Comparison of ENCODE assay signal across 8 cellular contexts in genomic region chr3:146160964-146161724, GRCh38. TPM values are rescaled to one million over a fixed set of nuclear protein-coding genes. Genes with fewer than 3 reads are reported as not detected.
DNase-seq lines count a peak whose midpoint lies in the region; FAIRE-seq and TF ChIP-seq lines count a peak whose summit lies in the region.

Gene PLOD2 (minus strand): TSS chr3:146161184. CDS start chr3:146160989, 195 bp downstream.

- FAIRE-seq in endothelial cell of umbilical vein (lab: Jason Lieb, UNC): peak; percentile 26

- H3K9me3 ChIP-seq in GM23248 (ENCODE audit: low read depth) (no peaks in the 10 kb centered on the region), MG63 (no peaks in the 10 kb centered on the region), endothelial cell of umbilical vein (replicated peaks; ENCODE audit: control insufficient read depth, insufficient read depth, low read length) (no peaks in the 10 kb centered on the region), subcutaneous abdominal adipose tissue (ENCODE audit: control insufficient read depth in 5 of 5, low read length in 5 of 5) (no peaks in the 10 kb centered on the region)

- H3K27ac ChIP-seq in GM23248 (peak within 1 kb of the TSS; percentile 91), VCaP (peak within 1 kb of the TSS; percentile 72), endothelial cell of umbilical vein (ENCODE audit: insufficient read depth, low read depth, low read length) (peak within 1 kb of the TSS; percentile 90), subcutaneous abdominal adipose tissue (ENCODE audit: low read depth, low read length) (peak within 1 kb of the TSS; percentile 99)

- CTCF ChIA-PET in endothelial cell of umbilical vein (lab: Charles Lee): interaction anchor here (0.9 to 8.3 kb wide), 17 partner anchors 15 to 417 kb away, joined by 3 to 115 read pairs (median 4); no protein-coding TSS in a partner anchor

- peak within 1 kb of the TSS; percentile 69 for H2AFZ ChIP-seq in GM23248
- H2AFZ ChIP-seq in endothelial cell of umbilical vein (ENCODE audit: low read depth, low read length): no peak within 1 kb of the TSS

- H3K9me2 ChIP-seq in GM23248 (ENCODE audit: insufficient read depth): no peaks in the 10 kb centered on the region

- H3F3A ChIP-seq in GM23248 (ENCODE audit: insufficient read depth): peaks cover 71% of the 10 kb centered on the region

- peak within 1 kb of the TSS; percentile 90 for H3K9ac ChIP-seq in GM23248
- peak within 1 kb of the TSS; percentile 93 for H3K9ac ChIP-seq in endothelial cell of umbilical vein (replicated peaks; ENCODE audit: extremely low read depth, insufficient read depth, low read length)
- H3K9ac ChIP-seq in subcutaneous abdominal adipose tissue (ENCODE audit: low read length in 5 of 5): peak within 1 kb of the TSS; percentile 84 to 94 (median 91)

- H4K20me1 ChIP-seq in GM23248 (ENCODE audit: insufficient read depth) (peaks cover 8% of the 10 kb centered on the region), endothelial cell of umbilical vein (replicated peaks; ENCODE audit: control insufficient read depth, extremely low read depth, insufficient read depth, low read length) (peaks cover 2% of the 10 kb centered on the region)

- intact Hi-C loops in endothelial cell of umbilical vein (cut with micrococcal nuclease): loop anchor here (1.0 to 2.0 kb wide), 10 partner anchors 16 to 345 kb away; partner anchors contain the start of gene PLSCR4

- dilution Hi-C loops in endothelial cell of umbilical vein (cut with MboI; ENCODE audit: extremely low pct_ligation_motif_present, low sequenced_read_pairs): no loop called here

- no peaks in the 10 kb centered on the region for H3K27me3 ChIP-seq in GM23248 (replicated peaks; ENCODE audit: insufficient read depth)
- H3K27me3 ChIP-seq in MG63: no peaks in the 10 kb centered on the region
- H3K27me3 ChIP-seq in endothelial cell of umbilical vein (ENCODE audit: control insufficient read depth in 2 of 2, insufficient read depth in 2 of 2, low read length in 2 of 2): no peaks in the 10 kb centered on the region
- H3K27me3 ChIP-seq in subcutaneous abdominal adipose tissue (ENCODE audit: control insufficient read depth in 5 of 5, insufficient read depth in 4 of 5, low read length in 5 of 5): no peaks in the 10 kb centered on the region

- no peaks in the 10 kb centered on the region for H3K9me1 ChIP-seq in endothelial cell of umbilical vein (replicated peaks; ENCODE audit: control insufficient read depth, extremely low read depth, insufficient read depth, low read length)

- H3K79me2 ChIP-seq in GM23248 (ENCODE audit: insufficient read depth): peaks cover 60% of the 10 kb centered on the region
- H3K79me2 ChIP-seq in endothelial cell of umbilical vein (ENCODE audit: control insufficient read depth, insufficient read depth, low read length): peaks cover 73% of the 10 kb centered on the region

- H3K4me2 ChIP-seq in GM23248 (ENCODE audit: unreplicated experiment): peak within 1 kb of the TSS; percentile 98
- H3K4me2 ChIP-seq in endothelial cell of umbilical vein (ENCODE audit: insufficient read depth, low read length): peak within 1 kb of the TSS; percentile 93

- DNase-seq in GM23248 (peak; percentile 93), MG63 (peak; percentile 96), endothelial cell of umbilical vein (ENCODE audit: low read depth, low spot score) (peak; percentile 90), medulla oblongata (ENCODE audit: extremely low spot score) (peak; percentile 60), MV-4-11 (lab: John Stamatoyannopoulos, UW) (no peak)

- H3K4me3 ChIP-seq in GM08714 (ENCODE audit: low read length) (peak within 1 kb of the TSS; percentile 44), GM23248 (peak within 1 kb of the TSS; percentile 95), MG63 (peak within 1 kb of the TSS; percentile 87), endothelial cell of umbilical vein (replicated peaks in 1 of 3; ENCODE audit: insufficient read depth in 1 of 3, low read depth in 1 of 3, low read length in 3 of 3) (peak within 1 kb of the TSS; percentile 55 to 94 (median 80)), subcutaneous abdominal adipose tissue (ENCODE audit: low read depth in 1 of 5, low read length in 5 of 5) (peak within 1 kb of the TSS; percentile 79 to 98 (median 83))

- peak; percentile 98 for TF ChIP-seq POLR2A in endothelial cell of umbilical vein (IDR thresholded peaks at IDR 0.05; ENCODE audit: low read depth, low read length)

- in situ Hi-C loops in GM23248 (cut with MboI): loop anchor here (25.0 kb wide), 1 partner anchor 374 kb away; no protein-coding TSS in a partner anchor

- TF ChIP-seq CTCF in VCaP (conservative IDR thresholded peaks at IDR 0.05): no peak
- TF ChIP-seq CTCF in endothelial cell of umbilical vein (IDR thresholded peaks at IDR 0.05; ENCODE audit: extremely low read depth in 1 of 2, insufficient read depth in 1 of 2, low read depth in 1 of 2, low read length in 2 of 2): no peak

- no TSS peak for BruUV-seq in endothelial cell of umbilical vein (replicated peaks; lab: Mats Ljungman, UMichigan)

- POLR2A ChIA-PET in endothelial cell of umbilical vein (lab: Charles Lee): interaction anchor here (0.8 to 3.3 kb wide), 13 partner anchors 10 to 166 kb away, joined by 3 to 42 read pairs (median 4); no protein-coding TSS in a partner anchor

- peaks cover 66% of the 10 kb centered on the region for H3K4me1 ChIP-seq in GM23248 (ENCODE audit: insufficient read depth)
- peaks cover 72% of the 10 kb centered on the region for H3K4me1 ChIP-seq in endothelial cell of umbilical vein (ENCODE audit: control insufficient read depth, extremely low read depth, insufficient read depth, low read length)
- peaks cover 4 to 67% (median 58%) of the 10 kb centered on the region in 5 donors for H3K4me1 ChIP-seq in subcutaneous abdominal adipose tissue (ENCODE audit: control insufficient read depth in 5 of 5, insufficient read depth in 5 of 5, low read length in 5 of 5)

- H3K36me3 ChIP-seq in GM23248 (ENCODE audit: low read depth): no peaks in the 10 kb centered on the region
- peaks cover 42% of the 10 kb centered on the region for H3K36me3 ChIP-seq in MG63
- H3K36me3 ChIP-seq in endothelial cell of umbilical vein (ENCODE audit: control insufficient read depth in 2 of 2, extremely low read depth in 1 of 2, insufficient read depth in 2 of 2, low read length in 2 of 2): no peaks in the 10 kb centered on the region
- no peaks in the 10 kb centered on the region for H3K36me3 ChIP-seq in subcutaneous abdominal adipose tissue (ENCODE audit: control insufficient read depth in 5 of 5, insufficient read depth in 5 of 5, low read length in 5 of 5)

- 1 to 2% methylated on average over 57 to 73 of the region's 76 CpGs for whole genome bisulfite sequencing in GM23248 (ENCODE audit: low coverage in 1 of 2, low lambda C conversion rate in 2 of 2, missing lambda C conversion rate in 2 of 2), 2 experiments

TF ChIP-seq in endothelial cell of umbilical vein, 7 proteins besides CTCF, POLR2A, EP300 and RAD21:
- TF ChIP-seq GATA2 (IDR thresholded peaks at IDR 0.05; ENCODE audit: insufficient read depth, insufficient read length, low read depth, low read length): no peak
- no peak for TF ChIP-seq MAX (IDR thresholded peaks at IDR 0.05; ENCODE audit: insufficient read depth, insufficient read length)
- TF ChIP-seq EZH2 (IDR thresholded peaks at IDR 0.05; ENCODE audit: borderline replicate concordance, low read depth, low read length, severe bottlenecking): no peak
- no peak for TF ChIP-seq JUN (IDR thresholded peaks at IDR 0.05; ENCODE audit: borderline replicate concordance, insufficient read depth, insufficient read length, low read depth)
- peak; percentile 99 for TF ChIP-seq POLR2AphosphoS5 (IDR thresholded peaks at IDR 0.05; ENCODE audit: insufficient read depth, low read depth, low read length)
- peak; percentile 10 for TF ChIP-seq FOS (IDR thresholded peaks at IDR 0.05; ENCODE audit: borderline replicate concordance, insufficient read depth, low read length)
- TF ChIP-seq MYC (IDR thresholded peaks at IDR 0.05; ENCODE audit: low read depth, low read length): no peak

RNA-seq across cellular contexts. Expression of gene PLOD2, which starts in this region (rescaled TPM):
- 306 and 330 TPM in 2 replicates for total RNA-seq in GM23248 (2014; rRNA removed; shearing (Covaris generic))
- 288 and 300 TPM in 2 replicates for polyA plus RNA-seq in GM23248 (2016; fragmentation: Nextera tagmentation; extraction: Ambion mirVana)
- total RNA-seq in MG63 (2014; rRNA removed; shearing (Covaris generic); ENCODE audit: low replicate concordance): 228 and 423 TPM in 2 replicates
- 193 and 228 TPM in 2 replicates for total RNA-seq in endothelial cell of umbilical vein
- polyA plus RNA-seq in endothelial cell of umbilical vein: 22.6 and 36.1 TPM in 2 replicates
- polyA plus RNA-seq in endothelial cell of umbilical vein (2011; cell fraction: cytosol; rRNA removed): 46.7 and 47.7 TPM in 2 replicates
- polyA plus RNA-seq in endothelial cell of umbilical vein (2011; cell fraction: nucleus; rRNA removed): 85.2 and 127 TPM in 2 replicates
- polyA plus RNA-seq in endothelial cell of umbilical vein (2012): 286 and 373 TPM in 2 replicates
- 64.7 and 67.6 TPM in 2 replicates for polyA minus RNA-seq in endothelial cell of umbilical vein
- polyA minus RNA-seq in endothelial cell of umbilical vein (2011; cell fraction: cytosol; rRNA and poly(A)+ RNA removed): 5.3 TPM
- polyA minus RNA-seq in endothelial cell of umbilical vein (2011; cell fraction: nucleus; rRNA and poly(A)+ RNA removed): 176 and 243 TPM in 2 replicates

Comparison
In these comparisons a context has a peak if more than half of its experiments do, and no peak if none do; other contexts are left out.
1. H3K4me3 ChIP-seq: peak in every context shown above with its lines; median percentile 95 in GM23248; 87 in MG63; 83 in subcutaneous abdominal adipose tissue; 80 in endothelial cell of umbilical vein; 44 in GM08714.